Comparison of ENCODE assay signal across 17 cellular contexts in the genomic region with DNA sequence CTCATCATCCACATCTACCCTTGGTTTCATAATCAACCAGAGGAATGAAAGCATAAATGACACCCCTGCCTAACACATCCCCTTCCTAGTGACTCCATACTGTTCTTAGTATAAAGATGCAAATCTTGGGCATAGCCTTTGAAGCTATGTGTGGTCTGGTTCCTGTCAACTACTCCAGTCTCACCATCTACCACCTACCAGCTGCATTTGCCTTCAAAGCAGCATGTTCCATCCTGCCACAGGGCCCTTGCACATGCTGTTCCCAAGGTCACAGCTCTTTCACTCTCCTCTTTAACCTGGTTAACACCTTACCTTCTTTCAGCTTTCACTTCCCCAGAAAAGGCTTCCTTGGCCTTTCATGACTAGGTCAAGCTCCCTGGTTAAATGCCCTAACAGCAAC.
A peak's percentile ranks its signal among the peaks of the same experiment; 100 is the strongest.
DNase-seq lines count a peak whose midpoint lies in the region; ATAC-seq and TF ChIP-seq lines count a peak whose summit lies in the region.
"Had no signal": no experiment of that assay in that cellular context is flagged by ENCODE, and none has a peak within 500 bp of the region (broad histone marks: within the 10 kb centered on the region; RNA-seq: fewer than 3 reads in every experiment).

No MANE protein-coding gene starts in this region.

- POLR2A ChIA-PET in HEK293 (lab: Yijun Ruan, JAX) = no interaction called here
- POLR2A ChIA-PET in activated naive CD8-positive, alpha-beta T cell treated with anti-CD3 and anti-CD28 coated beads, Interleukin-2, amount 10 ng/mL, durations not matched to agents 7 days and 5 days (lab: Charles Lee) = no interaction called here

- no peak overlapping the region for H2AK5ac ChIP-seq in trophoblast cell (ENCODE audit: low read length)

- no peaks in the 10 kb centered on the region for H3K9me3 Mint-ChIP-seq in activated CD8-positive, alpha-beta memory T cell treated with anti-CD3 and anti-CD28 coated beads, Interleukin-2, amount 10 ng/mL, durations not matched to agents 7 days and 5 days (ENCODE audit: low read depth)
- H3K9me3 Mint-ChIP-seq in activated naive CD8-positive, alpha-beta T cell treated with anti-CD3 and anti-CD28 coated beads, Interleukin-2, amount 10 ng/mL, durations not matched to agents 7 days and 5 days = peaks cover 4% of the 10 kb centered on the region

- H3K79me2 ChIP-seq in trophoblast cell (ENCODE audit: control insufficient read depth, insufficient read depth, low read length, poor library complexity) = no peaks in the 10 kb centered on the region

- no peak overlapping the region for H2BK5ac ChIP-seq in trophoblast cell (ENCODE audit: low read depth, low read length, poor library complexity)

- CTCF ChIA-PET in activated CD8-positive, alpha-beta memory T cell treated with anti-CD3 and anti-CD28 coated beads, Interleukin-2, amount 10 ng/mL, durations not matched to agents 7 days and 5 days (lab: Charles Lee) = interaction anchor here (1.0 to 1.7 kb wide), 3 partner anchors 13 to 162 kb away, joined by 3 to 5 read pairs (median 3); no protein-coding TSS in a partner anchor
- CTCF ChIA-PET in HEK293 (lab: Yijun Ruan, JAX) = interaction anchor here (1.5 kb wide), 1 partner anchor 64 kb away, joined by 4 read pairs; no protein-coding TSS in a partner anchor

- no peak overlapping the region for H4K12ac ChIP-seq in trophoblast cell (ENCODE audit: low read depth, low read length)

- no peak overlapping the region for H4K8ac ChIP-seq in trophoblast cell (ENCODE audit: low read depth, low read length)

- H3K4me3 Mint-ChIP-seq in activated CD8-positive, alpha-beta memory T cell treated with anti-CD3 and anti-CD28 coated beads, Interleukin-2, amount 10 ng/mL, durations not matched to agents 7 days and 5 days = no peak overlapping the region
- H3K4me3 Mint-ChIP-seq in activated naive CD8-positive, alpha-beta T cell treated with anti-CD3 and anti-CD28 coated beads, Interleukin-2, amount 10 ng/mL, durations not matched to agents 7 days and 5 days = no peak overlapping the region

- H2BK12ac ChIP-seq in trophoblast cell (ENCODE audit: low read length) = no peak overlapping the region

- no peak overlapping the region for H3K18ac ChIP-seq in trophoblast cell (ENCODE audit: low read length)

- no peak overlapping the region for H3K14ac ChIP-seq in trophoblast cell (ENCODE audit: low read length)

- no peaks in the 10 kb centered on the region for H3K79me1 ChIP-seq in trophoblast cell (ENCODE audit: low read length)

- H3K27ac ChIP-seq in HEK293 (ENCODE audit: extremely low read depth, low read depth, low read length) (no peak overlapping the region), trophoblast cell (ENCODE audit: low read depth, low read length) (no peak overlapping the region)
- no peak overlapping the region for H3K27ac ChIP-seq in effector memory CD4-positive, alpha-beta T cell (ENCODE audit: insufficient read depth, low read length, poor library complexity, severe bottlenecking)
- H3K27ac ChIP-seq: body of pancreas, dorsolateral prefrontal cortex, SK-N-MC had no signal

- no peak overlapping the region for H4K91ac ChIP-seq in trophoblast cell (ENCODE audit: low read depth, low read length)

- H3K27me3 Mint-ChIP-seq in activated CD8-positive, alpha-beta memory T cell treated with anti-CD3 and anti-CD28 coated beads, Interleukin-2, amount 10 ng/mL, durations not matched to agents 7 days and 5 days = no peaks in the 10 kb centered on the region
- H3K27me3 Mint-ChIP-seq in activated naive CD8-positive, alpha-beta T cell treated with anti-CD3 and anti-CD28 coated beads, Interleukin-2, amount 10 ng/mL, durations not matched to agents 7 days and 5 days = no peaks in the 10 kb centered on the region

- peaks cover 53% of the 10 kb centered on the region for H3K4me1 Mint-ChIP-seq in activated CD8-positive, alpha-beta memory T cell treated with anti-CD3 and anti-CD28 coated beads, Interleukin-2, amount 10 ng/mL, durations not matched to agents 7 days and 5 days
- H3K4me1 Mint-ChIP-seq in activated naive CD8-positive, alpha-beta T cell treated with anti-CD3 and anti-CD28 coated beads, Interleukin-2, amount 10 ng/mL, durations not matched to agents 7 days and 5 days = peaks cover 45% of the 10 kb centered on the region

- H3K9me3 ChIP-seq in HEK293 (ENCODE audit: control insufficient read depth, insufficient read depth, low read depth, low read length) = no peaks in the 10 kb centered on the region
- no peaks in the 10 kb centered on the region for H3K9me3 ChIP-seq in trophoblast cell (ENCODE audit: insufficient read depth, low read depth, low read length)
- no peaks in the 10 kb centered on the region for H3K9me3 ChIP-seq in effector memory CD4-positive, alpha-beta T cell (ENCODE audit: control insufficient read depth, low read length)
- H3K9me3 ChIP-seq: body of pancreas had no signal

- H3K36me3 Mint-ChIP-seq in activated CD8-positive, alpha-beta memory T cell treated with anti-CD3 and anti-CD28 coated beads, Interleukin-2, amount 10 ng/mL, durations not matched to agents 7 days and 5 days = peaks cover 18% of the 10 kb centered on the region
- H3K36me3 Mint-ChIP-seq in activated naive CD8-positive, alpha-beta T cell treated with anti-CD3 and anti-CD28 coated beads, Interleukin-2, amount 10 ng/mL, durations not matched to agents 7 days and 5 days = peaks cover 21% of the 10 kb centered on the region

- TF ChIP-seq CTCF in HEK293 (tag by site-specific recombination; IDR thresholded peaks at IDR 0.05) = no peak

- peaks cover 7% of the 10 kb centered on the region for H3K4me1 ChIP-seq in HEK293 (ENCODE audit: control insufficient read depth, insufficient read depth, low read length)
- H3K4me1 ChIP-seq in trophoblast cell (ENCODE audit: control insufficient read depth in 1 of 2, insufficient read depth in 2 of 2, low read length in 2 of 2) = peaks cover 0 to 4% of the 10 kb centered on the region in 2 experiments
- peaks cover 26% of the 10 kb centered on the region for H3K4me1 ChIP-seq in effector memory CD4-positive, alpha-beta T cell (ENCODE audit: control insufficient read depth, insufficient read depth, low read length, poor library complexity, severe bottlenecking)

- DNase-seq in activated CD8-positive, alpha-beta memory T cell treated with anti-CD3 and anti-CD28 coated beads, Interleukin-2, amount 10 ng/mL, durations not matched to agents 7 days and 5 days = no peak
- DNase-seq in activated CD8-positive, alpha-beta memory T cell treated with anti-CD3 and anti-CD28 coated beads, Interleukin-2, amount 50 U/mL, for 4 hours = no peak
- no peak for DNase-seq in activated naive CD8-positive, alpha-beta T cell treated with anti-CD3 and anti-CD28 coated beads, Interleukin-2, amount 10 ng/mL, durations not matched to agents 7 days and 5 days
- DNase-seq in stimulated activated CD8-positive, alpha-beta memory T cell treated with anti-CD3 and anti-CD28 coated beads, Interleukin-4, amount 100 ng/mL, for 48 hours = peak; percentile 74
- no peak for DNase-seq in trophoblast cell
- DNase-seq in effector memory CD4-positive, alpha-beta T cell = no peak
- DNase-seq: body of pancreas, COR-L47, dorsolateral prefrontal cortex, kidney, midbrain, NCI-H2029, NCI-H524 treated with DMSO at 0.1 percent for 48 hours, PC-3 had no signal

- no peak overlapping the region for H3K4me3 ChIP-seq in HEK293 (ENCODE audit: low read depth, low read length)
- no peak overlapping the region for H3K4me3 ChIP-seq in trophoblast cell (ENCODE audit: low read depth, low read length)
- no peak overlapping the region for H3K4me3 ChIP-seq in effector memory CD4-positive, alpha-beta T cell (ENCODE audit: insufficient read depth, low read depth, low read length, poor library complexity, severe bottlenecking)
- H3K4me3 ChIP-seq: body of pancreas, dorsolateral prefrontal cortex, SK-N-MC had no signal

- H3K4me2 ChIP-seq in trophoblast cell (ENCODE audit: low read length) = no peak overlapping the region

- no peak overlapping the region for H3K4ac ChIP-seq in trophoblast cell (ENCODE audit: low read depth, low read length)

- H3K9ac ChIP-seq in trophoblast cell (ENCODE audit: low read length) = no peak overlapping the region

- no peak overlapping the region for H2AFZ ChIP-seq in trophoblast cell (ENCODE audit: insufficient read depth, low read length, poor library complexity)

- no peaks in the 10 kb centered on the region for H3K36me3 ChIP-seq in HEK293 (ENCODE audit: control insufficient read depth in 2 of 2, insufficient read depth in 1 of 2, low read length in 2 of 2)
- no peaks in the 10 kb centered on the region for H3K36me3 ChIP-seq in trophoblast cell (ENCODE audit: control insufficient read depth in 1 of 2, insufficient read depth in 2 of 2, low read length in 2 of 2)
- H3K36me3 ChIP-seq in effector memory CD4-positive, alpha-beta T cell (ENCODE audit: control insufficient read depth, insufficient read depth, low read length) = no peaks in the 10 kb centered on the region

- no peaks in the 10 kb centered on the region for H3K27me3 ChIP-seq in trophoblast cell (ENCODE audit: insufficient read depth, low read length)
- H3K27me3 ChIP-seq in effector memory CD4-positive, alpha-beta T cell (replicated peaks; ENCODE audit: control insufficient read depth, insufficient read depth, low read length, poor library complexity, severe bottlenecking) = no peaks in the 10 kb centered on the region
- H3K27me3 ChIP-seq: body of pancreas, dorsolateral prefrontal cortex had no signal

- peak overlapping the region; percentile 1 for H3K27ac Mint-ChIP-seq in activated CD8-positive, alpha-beta memory T cell treated with anti-CD3 and anti-CD28 coated beads, Interleukin-2, amount 10 ng/mL, durations not matched to agents 7 days and 5 days
- H3K27ac Mint-ChIP-seq in activated naive CD8-positive, alpha-beta T cell treated with anti-CD3 and anti-CD28 coated beads, Interleukin-2, amount 10 ng/mL, durations not matched to agents 7 days and 5 days = no peak overlapping the region

- no peak overlapping the region for H3K23ac ChIP-seq in trophoblast cell (ENCODE audit: low read length)

- ATAC-seq in activated CD8-positive, alpha-beta memory T cell treated with anti-CD3 and anti-CD28 coated beads, Interleukin-2, amount 10 ng/mL, durations not matched to agents 7 days and 5 days = peak; percentile 31
- peak; percentile 20 for ATAC-seq in activated naive CD8-positive, alpha-beta T cell treated with anti-CD3 and anti-CD28 coated beads, Interleukin-2, amount 10 ng/mL, durations not matched to agents 7 days and 5 days (ENCODE audit: low read depth)
- no peak for ATAC-seq in HG02885 (IDR thresholded peaks at IDR 0.05; ENCODE audit: poor library complexity, unreplicated experiment)
- ATAC-seq: body of pancreas, PC-3 had no signal

- no peak overlapping the region for H2BK120ac ChIP-seq in trophoblast cell (ENCODE audit: insufficient read depth, low read length, poor library complexity)
